Comparison of ENCODE assay signal across 1 cellular context in genomic region chr17:1997146-1997586, GRCh38.
TF ChIP-seq lines count a peak whose summit lies in the region.

No MANE protein-coding gene starts in this region.

TF ChIP-seq in HepG2, 621 proteins besides CTCF, POLR2A, EP300 and RAD21 (continued from another document):
- TF ChIP-seq ARID3A (IDR thresholded peaks at IDR 0.05; ENCODE audit: low read depth, low read length) (peak; percentile 70), ZNF552 (CRISPR knock-in tag; IDR thresholded peaks at IDR 0.05; ENCODE audit: borderline replicate concordance) (no peak), E2F1 (CRISPR knock-in tag; IDR thresholded peaks at IDR 0.05) (no peak), ZMYM3 (CRISPR knock-in tag; IDR thresholded peaks at IDR 0.05) (peak; percentile 95), SNAPC2 (CRISPR knock-in tag; IDR thresholded peaks at IDR 0.05) (no peak), ATF6 (CRISPR knock-in tag; conservative IDR thresholded peaks at IDR 0.05) (no peak), ZNF614 (CRISPR knock-in tag; IDR thresholded peaks at IDR 0.05; ENCODE audit: borderline replicate concordance) (no peak), SATB2 (CRISPR knock-in tag; IDR thresholded peaks at IDR 0.05) (no peak), ZNF263 (CRISPR knock-in tag; IDR thresholded peaks at IDR 0.05) (no peak), ZHX2 (IDR thresholded peaks at IDR 0.05; ENCODE audit: low read depth) (no peak), ZHX2 (CRISPR knock-in tag; IDR thresholded peaks at IDR 0.05; ENCODE audit: borderline replicate concordance) (no peak), SAFB2 (CRISPR knock-in tag; IDR thresholded peaks at IDR 0.05; ENCODE audit: borderline replicate concordance, low read depth) (no peak), ZNF619 (CRISPR knock-in tag; IDR thresholded peaks at IDR 0.05) (no peak), BRD4 (CRISPR knock-in tag; IDR thresholded peaks at IDR 0.05) (0 out of 2 replicates have a peak, but pooled peaks have one; percentile 49), FUBP1 (CRISPR knock-in tag; IDR thresholded peaks at IDR 0.05; ENCODE audit: borderline replicate concordance) (no peak), JARID2 (CRISPR knock-in tag; IDR thresholded peaks at IDR 0.05; ENCODE audit: insufficient replicate concordance) (peak; percentile 40), JUNB (CRISPR knock-in tag; IDR thresholded peaks at IDR 0.05; ENCODE audit: borderline replicate concordance) (no peak), ZMYM4 (CRISPR knock-in tag; IDR thresholded peaks at IDR 0.05) (no peak), ZNF75D (CRISPR knock-in tag; IDR thresholded peaks at IDR 0.05; ENCODE audit: borderline replicate concordance) (no peak), MTA1 (CRISPR knock-in tag; IDR thresholded peaks at IDR 0.05; ENCODE audit: borderline replicate concordance) (no peak), ZNF296 (CRISPR knock-in tag; conservative IDR thresholded peaks at IDR 0.05) (no peak), ZNF678 (CRISPR knock-in tag; IDR thresholded peaks at IDR 0.05) (no peak), ZMAT3 (CRISPR knock-in tag; conservative IDR thresholded peaks at IDR 0.05) (0 out of 2 replicates have a peak, but pooled peaks have one; percentile 57), USF2 (IDR thresholded peaks at IDR 0.05; ENCODE audit: low read depth, low read length) (no peak), USF2 (CRISPR knock-in tag; IDR thresholded peaks at IDR 0.05; ENCODE audit: borderline replicate concordance) (no peak), GATAD2A (CRISPR knock-in tag; IDR thresholded peaks at IDR 0.05) (no peak; the same call in 1 of the 2 replicates), SMARCC2 (IDR thresholded peaks at IDR 0.05) (no peak)
